12 cellular contexts compared by ENCODE assay signal in genomic region chr16:4393243-4393606, GRCh38. TPM values are rescaled to one million over a fixed set of nuclear protein-coding genes. Genes with fewer than 3 reads are reported as not detected.
DNase-seq lines count a peak whose midpoint lies in the region; ATAC-seq and TF ChIP-seq lines count a peak whose summit lies in the region.
"Had no signal": no experiment of that assay in that cellular context is flagged by ENCODE, and none has a peak within 500 bp of the region (broad histone marks: within the 10 kb centered on the region; RNA-seq: fewer than 3 reads in every experiment).

No MANE protein-coding gene starts in this region.

- H3K4me3 ChIP-seq in AG04450 (ENCODE audit: low read depth, low read length), result no peak overlapping the region
- no peak overlapping the region for H3K4me3 ChIP-seq in fibroblast of villous mesenchyme (ENCODE audit: low read depth, low read length)
- H3K4me3 ChIP-seq in osteoblast (ENCODE audit: insufficient read depth, low read length), result no peak overlapping the region

- peaks cover 18% of the 10 kb centered on the region for H3K4me1 ChIP-seq in osteoblast (ENCODE audit: insufficient read depth, low read length)

- CTCF ChIA-PET in AG04450 (lab: Charles Lee), result interaction anchor here (0.5 to 7.8 kb wide), 3 partner anchors 11 to 194 kb away, joined by 5 to 120 read pairs (median 10); no protein-coding TSS in a partner anchor

- H3K4me2 ChIP-seq in osteoblast (ENCODE audit: insufficient read depth, low read length), result peak overlapping the region; percentile 4

- no peaks in the 10 kb centered on the region for H3K79me2 ChIP-seq in osteoblast (ENCODE audit: insufficient read depth, low read length)

- no peaks in the 10 kb centered on the region for H3K27me3 ChIP-seq in AG04450 (ENCODE audit: control insufficient read depth, insufficient read depth, low read length)
- no peaks in the 10 kb centered on the region for H3K27me3 ChIP-seq in osteoblast (ENCODE audit: insufficient read depth, low read length)

- H3K36me3 ChIP-seq in osteoblast (ENCODE audit: insufficient read depth, low read length), result peaks cover 7% of the 10 kb centered on the region

- H3K9me3 ChIP-seq in AG04450 (ENCODE audit: control insufficient read depth, insufficient read depth, low read length), result no peaks in the 10 kb centered on the region
- H3K9me3 ChIP-seq in osteoblast (ENCODE audit: low read depth, low read length), result no peaks in the 10 kb centered on the region

- no peak for DNase-seq in AG04450 (ENCODE audit: low read depth, low spot score)
- DNase-seq in RPMI7951 (ENCODE audit: low read depth), result peak; percentile 65
- DNase-seq in fibroblast of villous mesenchyme (ENCODE audit: low read depth), result peak; percentile 80
- peak; percentile 95 for DNase-seq in osteoblast (ENCODE audit: insufficient read length, low spot score, missing footprints)
- DNase-seq in NCI-H2029 (lab: John Stamatoyannopoulos, UW), result no peak
- DNase-seq in COLO829 (ENCODE audit: low spot score), result no peak
- DNase-seq in G401 (ENCODE audit: low spot score), result no peak
- DNase-seq: activated T-cell treated with anti-CD3 and anti-CD28 coated beads, Interleukin-2, amount 50 U/mL, for 24 hours; NCI-H526; T1000 had no signal

- no peak overlapping the region for H2AFZ ChIP-seq in osteoblast (ENCODE audit: low read length)

- in situ Hi-C loops in G401 (cut with HindIII; ENCODE audit: low sequenced_read_pairs), result no loop called here

- no peak for ATAC-seq in HG03342 (IDR thresholded peaks at IDR 0.05; ENCODE audit: unreplicated experiment)
- ATAC-seq: HepG2 had no signal

- POLR2A ChIA-PET in AG04450 (lab: Yijun Ruan, JAX), result interaction anchor here (0.6 to 2.8 kb wide), 6 partner anchors 18 to 544 kb away, joined by 3 to 34 read pairs (median 6); partner anchors contain the start of gene VASN

- peak overlapping the region; percentile 87 for H3K27ac ChIP-seq in AG04450 (ENCODE audit: low read depth, low read length)
- peak overlapping the region; percentile 5 for H3K27ac ChIP-seq in osteoblast (ENCODE audit: low read depth, low read length)

- TF ChIP-seq CTCF in AG04450 (IDR thresholded peaks at IDR 0.05; ENCODE audit: low read depth, low read length), result no peak
- TF ChIP-seq CTCF in fibroblast of villous mesenchyme (IDR thresholded peaks at IDR 0.05; ENCODE audit: insufficient read depth, low read depth, low read length), result no peak
- no peak for TF ChIP-seq CTCF in osteoblast (IDR thresholded peaks at IDR 0.05; ENCODE audit: extremely low read depth, low read depth, low read length)

- no peaks in the 10 kb centered on the region for H4K20me1 ChIP-seq in osteoblast (ENCODE audit: insufficient read depth, low read length)

RNA-seq across cellular contexts. Expression of gene VASN, which starts 21.6 kb away (rescaled TPM):
- 19.1 and 27.8 TPM in 2 replicates for polyA plus RNA-seq in AG04450 (2011; rRNA removed)
- 11.2 and 13.0 TPM in 2 replicates for polyA minus RNA-seq in AG04450 (2011; rRNA and poly(A)+ RNA removed)
- total RNA-seq in RPMI7951 (2014; rRNA removed; shearing (Covaris generic)), result 23.1 and 28.3 TPM in 2 replicates
- total RNA-seq in fibroblast of villous mesenchyme, result 133 and 180 TPM in 2 replicates
- total RNA-seq in osteoblast, result 202 and 217 TPM in 2 replicates
- total RNA-seq in G401 (2014; rRNA removed; shearing (Covaris generic)), result 9.9 and 14.4 TPM in 2 replicates

RNA-seq across cellular contexts. Expression of gene CORO7, which starts 23.2 kb away (rescaled TPM):
- polyA plus RNA-seq in AG04450 (2011; rRNA removed), result 7.0 TPM in 2 replicates
- polyA minus RNA-seq in AG04450 (2011; rRNA and poly(A)+ RNA removed), result 14.9 and 17.5 TPM in 2 replicates
- total RNA-seq in RPMI7951 (2014; rRNA removed; shearing (Covaris generic)), result 13.8 and 18.9 TPM in 2 replicates
- total RNA-seq in fibroblast of villous mesenchyme, result 9.9 and 18.0 TPM in 2 replicates
- 9.7 and 17.7 TPM in 2 replicates for total RNA-seq in osteoblast
- 34.2 and 39.5 TPM in 2 replicates for total RNA-seq in G401 (2014; rRNA removed; shearing (Covaris generic))

RNA-seq across cellular contexts. Expression of gene DNAJA3, which starts 32.4 kb away (rescaled TPM):
- 32.1 and 32.8 TPM in 2 replicates for polyA plus RNA-seq in AG04450 (2011; rRNA removed)
- polyA minus RNA-seq in AG04450 (2011; rRNA and poly(A)+ RNA removed), result 30.9 and 31.1 TPM in 2 replicates
- 38.6 and 44.0 TPM in 2 replicates for total RNA-seq in RPMI7951 (2014; rRNA removed; shearing (Covaris generic))
- total RNA-seq in fibroblast of villous mesenchyme (36.4 and 50.1 TPM in 2 replicates), osteoblast (30.0 and 30.9 TPM in 2 replicates)
- 79.4 and 89.7 TPM in 2 replicates for total RNA-seq in G401 (2014; rRNA removed; shearing (Covaris generic))

RNA-seq across cellular contexts. Expression of gene PAM16, which starts 42.1 kb away (rescaled TPM):
- 18.4 and 23.8 TPM in 2 replicates for polyA plus RNA-seq in AG04450 (2011; rRNA removed)
- 5.6 and 8.6 TPM in 2 replicates for polyA minus RNA-seq in AG04450 (2011; rRNA and poly(A)+ RNA removed)
- total RNA-seq in RPMI7951 (2014; rRNA removed; shearing (Covaris generic)), result 25.8 and 46.3 TPM in 2 replicates
- total RNA-seq in fibroblast of villous mesenchyme, result 19.9 and 23.5 TPM in 2 replicates
- 17.4 and 18.6 TPM in 2 replicates for total RNA-seq in osteoblast
- 68.3 and 83.9 TPM in 2 replicates for total RNA-seq in G401 (2014; rRNA removed; shearing (Covaris generic))

Comparison
In these comparisons a context has a peak if more than half of its experiments do, and no peak if none do; other contexts are left out.
1. DNase-seq: peak in RPMI7951 (single experiment), fibroblast of villous mesenchyme (single experiment) and osteoblast (single experiment); none in AG04450 (single experiment), NCI-H2029 (single experiment), COLO829 (single experiment) and G401 (single experiment).